Comparison of ENCODE assay signal across 1 cellular context in the genomic region with DNA sequence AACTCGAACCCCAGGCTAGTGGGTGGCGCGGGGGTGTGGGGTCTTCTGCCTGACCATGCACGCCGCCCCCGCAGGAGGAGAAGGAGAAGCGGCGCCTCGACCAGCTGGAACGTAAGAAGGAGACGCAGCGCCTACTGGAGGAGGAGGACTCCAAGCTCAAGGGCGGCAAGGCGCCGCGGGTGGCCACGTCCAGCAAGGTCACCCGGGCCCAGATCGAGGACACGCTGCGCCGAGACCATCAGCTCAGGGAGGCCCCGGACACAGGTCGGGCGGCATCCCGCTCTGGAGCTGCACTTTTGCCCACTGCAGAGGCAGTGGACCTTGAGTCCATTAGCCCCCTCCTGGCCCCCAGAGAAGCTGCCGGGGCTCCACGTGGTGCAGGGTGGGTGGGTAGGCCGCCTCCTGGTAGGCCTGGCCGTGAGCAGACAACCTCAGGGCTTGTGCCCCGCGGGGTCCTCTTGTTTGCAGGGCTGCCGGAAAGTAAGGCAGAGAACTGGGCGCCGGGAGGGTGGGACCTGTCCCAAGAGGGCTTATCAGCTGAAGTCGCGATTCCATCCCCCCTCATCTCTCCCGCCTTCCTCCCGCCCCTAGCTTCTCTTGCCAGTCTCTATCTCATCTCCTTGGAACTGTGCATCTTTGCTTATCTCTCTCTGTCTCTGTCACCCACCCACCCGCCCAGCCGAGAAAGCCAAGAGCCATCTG.
TF ChIP-seq lines count a peak whose summit lies in the region.

No MANE protein-coding gene starts in this region.

TF ChIP-seq in K562, 482 proteins besides CTCF, POLR2A, EP300 and RAD21 (continued from another document):
- TF ChIP-seq, protein P1, sequence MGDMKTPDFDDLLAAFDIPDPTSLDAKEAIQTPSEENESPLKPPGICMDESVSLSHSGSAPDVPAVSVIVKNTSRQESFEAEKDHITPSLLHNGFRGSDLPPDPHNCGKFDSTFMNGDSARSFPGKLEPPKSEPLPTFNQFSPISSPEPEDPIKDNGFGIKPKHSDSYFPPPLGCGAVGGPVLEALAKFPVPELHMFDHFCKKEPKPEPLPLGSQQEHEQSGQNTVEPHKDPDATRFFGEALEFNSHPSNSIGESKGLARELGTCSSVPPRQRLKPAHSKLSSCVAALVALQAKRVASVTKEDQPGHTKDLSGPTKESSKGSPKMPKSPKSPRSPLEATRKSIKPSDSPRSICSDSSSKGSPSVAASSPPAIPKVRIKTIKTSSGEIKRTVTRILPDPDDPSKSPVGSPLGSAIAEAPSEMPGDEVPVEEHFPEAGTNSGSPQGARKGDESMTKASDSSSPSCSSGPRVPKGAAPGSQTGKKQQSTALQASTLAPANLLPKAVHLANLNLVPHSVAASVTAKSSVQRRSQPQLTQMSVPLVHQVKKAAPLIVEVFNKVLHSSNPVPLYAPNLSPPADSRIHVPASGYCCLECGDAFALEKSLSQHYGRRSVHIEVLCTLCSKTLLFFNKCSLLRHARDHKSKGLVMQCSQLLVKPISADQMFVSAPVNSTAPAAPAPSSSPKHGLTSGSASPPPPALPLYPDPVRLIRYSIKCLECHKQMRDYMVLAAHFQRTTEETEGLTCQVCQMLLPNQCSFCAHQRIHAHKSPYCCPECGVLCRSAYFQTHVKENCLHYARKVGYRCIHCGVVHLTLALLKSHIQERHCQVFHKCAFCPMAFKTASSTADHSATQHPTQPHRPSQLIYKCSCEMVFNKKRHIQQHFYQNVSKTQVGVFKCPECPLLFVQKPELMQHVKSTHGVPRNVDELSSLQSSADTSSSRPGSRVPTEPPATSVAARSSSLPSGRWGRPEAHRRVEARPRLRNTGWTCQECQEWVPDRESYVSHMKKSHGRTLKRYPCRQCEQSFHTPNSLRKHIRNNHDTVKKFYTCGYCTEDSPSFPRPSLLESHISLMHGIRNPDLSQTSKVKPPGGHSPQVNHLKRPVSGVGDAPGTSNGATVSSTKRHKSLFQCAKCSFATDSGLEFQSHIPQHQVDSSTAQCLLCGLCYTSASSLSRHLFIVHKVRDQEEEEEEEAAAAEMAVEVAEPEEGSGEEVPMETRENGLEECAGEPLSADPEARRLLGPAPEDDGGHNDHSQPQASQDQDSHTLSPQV (IDR thresholded peaks at IDR 0.05) = peak; percentile 88
- peak; percentile 49; the same call in 1 of the 2 replicates for TF ChIP-seq ATF7 (IDR thresholded peaks at IDR 0.05)
- TF ChIP-seq ATF1 (CRISPR knock-in tag; IDR thresholded peaks at IDR 0.05) = no peak
- peak; percentile 64 for TF ChIP-seq ATF1 (tag; IDR thresholded peaks at IDR 0.05)
- TF ChIP-seq, protein P2, sequence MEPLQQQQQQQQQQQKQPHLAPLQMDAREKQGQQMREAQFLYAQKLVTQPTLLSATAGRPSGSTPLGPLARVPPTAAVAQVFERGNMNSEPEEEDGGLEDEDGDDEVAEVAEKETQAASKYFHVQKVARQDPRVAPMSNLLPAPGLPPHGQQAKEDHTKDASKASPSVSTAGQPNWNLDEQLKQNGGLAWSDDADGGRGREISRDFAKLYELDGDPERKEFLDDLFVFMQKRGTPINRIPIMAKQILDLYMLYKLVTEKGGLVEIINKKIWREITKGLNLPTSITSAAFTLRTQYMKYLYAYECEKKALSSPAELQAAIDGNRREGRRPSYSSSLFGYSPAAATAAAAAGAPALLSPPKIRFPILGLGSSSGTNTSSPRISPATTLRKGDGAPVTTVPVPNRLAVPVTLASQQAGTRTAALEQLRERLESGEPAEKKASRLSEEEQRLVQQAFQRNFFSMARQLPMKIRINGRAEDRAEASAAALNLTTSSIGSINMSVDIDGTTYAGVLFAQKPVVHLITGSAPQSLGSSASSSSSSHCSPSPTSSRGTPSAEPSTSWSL (CRISPR knock-in tag; IDR thresholded peaks at IDR 0.05; ENCODE audit: borderline replicate concordance) = peak; percentile 52; the same call in 1 of the 2 replicates
- TF ChIP-seq, protein P3, sequence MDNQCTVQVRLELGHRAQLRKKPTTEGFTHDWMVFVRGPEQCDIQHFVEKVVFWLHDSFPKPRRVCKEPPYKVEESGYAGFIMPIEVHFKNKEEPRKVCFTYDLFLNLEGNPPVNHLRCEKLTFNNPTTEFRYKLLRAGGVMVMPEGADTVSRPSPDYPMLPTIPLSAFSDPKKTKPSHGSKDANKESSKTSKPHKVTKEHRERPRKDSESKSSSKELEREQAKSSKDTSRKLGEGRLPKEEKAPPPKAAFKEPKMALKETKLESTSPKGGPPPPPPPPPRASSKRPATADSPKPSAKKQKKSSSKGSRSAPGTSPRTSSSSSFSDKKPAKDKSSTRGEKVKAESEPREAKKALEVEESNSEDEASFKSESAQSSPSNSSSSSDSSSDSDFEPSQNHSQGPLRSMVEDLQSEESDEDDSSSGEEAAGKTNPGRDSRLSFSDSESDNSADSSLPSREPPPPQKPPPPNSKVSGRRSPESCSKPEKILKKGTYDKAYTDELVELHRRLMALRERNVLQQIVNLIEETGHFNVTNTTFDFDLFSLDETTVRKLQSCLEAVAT (IDR thresholded peaks at IDR 0.05) = no peak
- TF ChIP-seq ESRRA (IDR thresholded peaks at IDR 0.05; ENCODE audit: borderline replicate concordance, low read depth) = peak; percentile 96
- peak; percentile 29 to 68; a peak in 1 of 4 replicates for TF ChIP-seq MAZ (CRISPR knock-in tag; conservative IDR thresholded peaks at IDR 0.05 in 1 of 2, IDR thresholded peaks at IDR 0.05 in 1 of 2)
- peak; percentile 56 for TF ChIP-seq CTBP1 (IDR thresholded peaks at IDR 0.05; ENCODE audit: borderline replicate concordance)
- TF ChIP-seq CXXC5 (CRISPR knock-in tag; IDR thresholded peaks at IDR 0.05) = peak; percentile 60; the same call in 1 of the 2 replicates
- TF ChIP-seq, protein P4, sequence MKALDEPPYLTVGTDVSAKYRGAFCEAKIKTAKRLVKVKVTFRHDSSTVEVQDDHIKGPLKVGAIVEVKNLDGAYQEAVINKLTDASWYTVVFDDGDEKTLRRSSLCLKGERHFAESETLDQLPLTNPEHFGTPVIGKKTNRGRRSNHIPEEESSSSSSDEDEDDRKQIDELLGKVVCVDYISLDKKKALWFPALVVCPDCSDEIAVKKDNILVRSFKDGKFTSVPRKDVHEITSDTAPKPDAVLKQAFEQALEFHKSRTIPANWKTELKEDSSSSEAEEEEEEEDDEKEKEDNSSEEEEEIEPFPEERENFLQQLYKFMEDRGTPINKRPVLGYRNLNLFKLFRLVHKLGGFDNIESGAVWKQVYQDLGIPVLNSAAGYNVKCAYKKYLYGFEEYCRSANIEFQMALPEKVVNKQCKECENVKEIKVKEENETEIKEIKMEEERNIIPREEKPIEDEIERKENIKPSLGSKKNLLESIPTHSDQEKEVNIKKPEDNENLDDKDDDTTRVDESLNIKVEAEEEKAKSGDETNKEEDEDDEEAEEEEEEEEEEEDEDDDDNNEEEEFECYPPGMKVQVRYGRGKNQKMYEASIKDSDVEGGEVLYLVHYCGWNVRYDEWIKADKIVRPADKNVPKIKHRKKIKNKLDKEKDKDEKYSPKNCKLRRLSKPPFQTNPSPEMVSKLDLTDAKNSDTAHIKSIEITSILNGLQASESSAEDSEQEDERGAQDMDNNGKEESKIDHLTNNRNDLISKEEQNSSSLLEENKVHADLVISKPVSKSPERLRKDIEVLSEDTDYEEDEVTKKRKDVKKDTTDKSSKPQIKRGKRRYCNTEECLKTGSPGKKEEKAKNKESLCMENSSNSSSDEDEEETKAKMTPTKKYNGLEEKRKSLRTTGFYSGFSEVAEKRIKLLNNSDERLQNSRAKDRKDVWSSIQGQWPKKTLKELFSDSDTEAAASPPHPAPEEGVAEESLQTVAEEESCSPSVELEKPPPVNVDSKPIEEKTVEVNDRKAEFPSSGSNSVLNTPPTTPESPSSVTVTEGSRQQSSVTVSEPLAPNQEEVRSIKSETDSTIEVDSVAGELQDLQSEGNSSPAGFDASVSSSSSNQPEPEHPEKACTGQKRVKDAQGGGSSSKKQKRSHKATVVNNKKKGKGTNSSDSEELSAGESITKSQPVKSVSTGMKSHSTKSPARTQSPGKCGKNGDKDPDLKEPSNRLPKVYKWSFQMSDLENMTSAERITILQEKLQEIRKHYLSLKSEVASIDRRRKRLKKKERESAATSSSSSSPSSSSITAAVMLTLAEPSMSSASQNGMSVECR (CRISPR knock-in tag; IDR thresholded peaks at IDR 0.05) = peak; percentile 69; the same call in 1 of the 2 replicates
- TF ChIP-seq ZNF589 (CRISPR knock-in tag; IDR thresholded peaks at IDR 0.05; ENCODE audit: low read depth) = no peak
- TF ChIP-seq ILF3 (IDR thresholded peaks at IDR 0.05; ENCODE audit: borderline replicate concordance) = no peak
- TF ChIP-seq SPI1 (IDR thresholded peaks at IDR 0.05; ENCODE audit: borderline replicate concordance, low read depth, low read length) = no peak
- no peak for TF ChIP-seq MCM5 (IDR thresholded peaks at IDR 0.05; ENCODE audit: low read depth)
- TF ChIP-seq SIN3B (IDR thresholded peaks at IDR 0.05; ENCODE audit: low read depth) = no peak
- TF ChIP-seq YY1 (IDR thresholded peaks at IDR 0.05; ENCODE audit: borderline replicate concordance in 1 of 3, control insufficient read depth in 1 of 3, extremely low read depth in 1 of 3, insufficient read depth in 3 of 3, insufficient read length in 1 of 3, insufficient replicate concordance in 2 of 3, low read depth in 1 of 3, low read length in 2 of 3) = peak in 1 of 3 experiments; percentile 0
- TF ChIP-seq ZBTB7A (IDR thresholded peaks at IDR 0.05; ENCODE audit: borderline replicate concordance, control insufficient read depth, low read depth, low read length) = peak; percentile 54
- TF ChIP-seq FIP1L1 (IDR thresholded peaks at IDR 0.05; ENCODE audit: low read depth, low read length, poor library complexity, severe bottlenecking) = peak; percentile 83
- TF ChIP-seq HDAC2 (IDR thresholded peaks at IDR 0.05) = peak; percentile 61; the same call in 1 of the 2 replicates
- TF ChIP-seq, protein P5, sequence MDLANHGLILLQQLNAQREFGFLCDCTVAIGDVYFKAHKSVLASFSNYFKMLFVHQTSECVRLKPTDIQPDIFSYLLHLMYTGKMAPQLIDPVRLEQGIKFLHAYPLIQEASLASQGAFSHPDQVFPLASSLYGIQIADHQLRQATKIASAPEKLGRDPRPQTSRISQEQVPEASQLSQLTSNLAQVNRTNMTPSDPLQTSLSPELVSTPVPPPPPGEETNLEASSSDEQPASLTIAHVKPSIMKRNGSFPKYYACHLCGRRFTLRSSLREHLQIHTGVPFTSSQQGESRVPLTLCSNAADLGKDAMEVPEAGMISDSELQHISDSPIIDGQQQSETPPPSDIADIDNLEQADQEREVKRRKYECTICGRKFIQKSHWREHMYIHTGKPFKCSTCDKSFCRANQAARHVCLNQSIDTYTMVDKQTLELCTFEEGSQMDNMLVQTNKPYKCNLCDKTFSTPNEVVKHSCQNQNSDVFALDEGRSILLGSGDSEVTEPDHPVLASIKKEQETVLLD (IDR thresholded peaks at IDR 0.05) = peak; percentile 74
- TF ChIP-seq ZNF232 (CRISPR knock-in tag; IDR thresholded peaks at IDR 0.05) = no peak
- TF ChIP-seq, protein P6, sequence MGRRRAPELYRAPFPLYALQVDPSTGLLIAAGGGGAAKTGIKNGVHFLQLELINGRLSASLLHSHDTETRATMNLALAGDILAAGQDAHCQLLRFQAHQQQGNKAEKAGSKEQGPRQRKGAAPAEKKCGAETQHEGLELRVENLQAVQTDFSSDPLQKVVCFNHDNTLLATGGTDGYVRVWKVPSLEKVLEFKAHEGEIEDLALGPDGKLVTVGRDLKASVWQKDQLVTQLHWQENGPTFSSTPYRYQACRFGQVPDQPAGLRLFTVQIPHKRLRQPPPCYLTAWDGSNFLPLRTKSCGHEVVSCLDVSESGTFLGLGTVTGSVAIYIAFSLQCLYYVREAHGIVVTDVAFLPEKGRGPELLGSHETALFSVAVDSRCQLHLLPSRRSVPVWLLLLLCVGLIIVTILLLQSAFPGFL (CRISPR knock-in tag; IDR thresholded peaks at IDR 0.05) = no peak
- TF ChIP-seq, protein P7, sequence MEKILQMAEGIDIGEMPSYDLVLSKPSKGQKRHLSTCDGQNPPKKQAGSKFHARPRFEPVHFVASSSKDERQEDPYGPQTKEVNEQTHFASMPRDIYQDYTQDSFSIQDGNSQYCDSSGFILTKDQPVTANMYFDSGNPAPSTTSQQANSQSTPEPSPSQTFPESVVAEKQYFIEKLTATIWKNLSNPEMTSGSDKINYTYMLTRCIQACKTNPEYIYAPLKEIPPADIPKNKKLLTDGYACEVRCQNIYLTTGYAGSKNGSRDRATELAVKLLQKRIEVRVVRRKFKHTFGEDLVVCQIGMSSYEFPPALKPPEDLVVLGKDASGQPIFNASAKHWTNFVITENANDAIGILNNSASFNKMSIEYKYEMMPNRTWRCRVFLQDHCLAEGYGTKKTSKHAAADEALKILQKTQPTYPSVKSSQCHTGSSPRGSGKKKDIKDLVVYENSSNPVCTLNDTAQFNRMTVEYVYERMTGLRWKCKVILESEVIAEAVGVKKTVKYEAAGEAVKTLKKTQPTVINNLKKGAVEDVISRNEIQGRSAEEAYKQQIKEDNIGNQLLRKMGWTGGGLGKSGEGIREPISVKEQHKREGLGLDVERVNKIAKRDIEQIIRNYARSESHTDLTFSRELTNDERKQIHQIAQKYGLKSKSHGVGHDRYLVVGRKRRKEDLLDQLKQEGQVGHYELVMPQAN (IDR thresholded peaks at IDR 0.05; ENCODE audit: borderline replicate concordance) = peak; percentile 68; the same call in 1 of the 2 replicates
- 0 out of 4 replicates have a peak, but pooled peaks of 1 of the 2 experiments have one; percentile 47 for TF ChIP-seq NONO (IDR thresholded peaks at IDR 0.05; ENCODE audit: low read depth in 2 of 2, low read length in 1 of 2)
- TF ChIP-seq THRAP3 (IDR thresholded peaks at IDR 0.05; ENCODE audit: borderline replicate concordance) = no peak
- TF ChIP-seq, protein P8, sequence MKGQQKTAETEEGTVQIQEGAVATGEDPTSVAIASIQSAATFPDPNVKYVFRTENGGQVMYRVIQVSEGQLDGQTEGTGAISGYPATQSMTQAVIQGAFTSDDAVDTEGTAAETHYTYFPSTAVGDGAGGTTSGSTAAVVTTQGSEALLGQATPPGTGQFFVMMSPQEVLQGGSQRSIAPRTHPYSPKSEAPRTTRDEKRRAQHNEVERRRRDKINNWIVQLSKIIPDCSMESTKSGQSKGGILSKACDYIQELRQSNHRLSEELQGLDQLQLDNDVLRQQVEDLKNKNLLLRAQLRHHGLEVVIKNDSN (CRISPR knock-in tag; IDR thresholded peaks at IDR 0.05) = peak; percentile 79
- peak; percentile 51 for TF ChIP-seq CREM (IDR thresholded peaks at IDR 0.05; ENCODE audit: low read depth)
